Comparison of ENCODE assay signal across 8 cellular contexts in genomic region chr1:228087771-228088251, GRCh38. TPM values are rescaled to one million over a fixed set of nuclear protein-coding genes. Genes with fewer than 3 reads are reported as not detected.
A peak's percentile ranks its signal among the peaks of the same experiment; 100 is the strongest.
DNase-seq lines count a peak whose midpoint lies in the region; TF ChIP-seq lines count a peak whose summit lies in the region.

No MANE protein-coding gene starts in this region.

- H3K36me3 ChIP-seq in MM.1S (replicated peaks; ENCODE audit: insufficient read depth, low read length): peaks cover 16% of the 10 kb centered on the region

- H4K20me1 ChIP-seq in MM.1S (ENCODE audit: insufficient read depth, low read length): peaks cover 89% of the 10 kb centered on the region

- no peaks in the 10 kb centered on the region for H3K27me3 ChIP-seq in MM.1S (replicated peaks; ENCODE audit: insufficient read depth, low read length)

- no peak overlapping the region for H2AFZ ChIP-seq in MM.1S (ENCODE audit: low read length)

- no peaks in the 10 kb centered on the region for H3K9me2 ChIP-seq in MM.1S (replicated peaks; ENCODE audit: insufficient read depth, low read length)

- in situ Hi-C loops in astrocyte of the cerebellum (cut with HindIII; ENCODE audit: low sequenced_read_pairs): no loop called here

- H3F3A ChIP-seq in MM.1S (ENCODE audit: insufficient read depth, low read length): peaks cover 82% of the 10 kb centered on the region

- TF ChIP-seq CTCF in AG09309 (IDR thresholded peaks at IDR 0.05; ENCODE audit: control insufficient read depth, insufficient read depth, low read depth, low read length, missing control alignments) (peak; percentile 15), MM.1S (IDR thresholded peaks at IDR 0.05; ENCODE audit: low read length) (no peak; the same call in 1 of the 2 replicates), astrocyte of the cerebellum (IDR thresholded peaks at IDR 0.05; ENCODE audit: low read depth, low read length, missing control alignments) (no peak)

- peak overlapping the region; percentile 81; the same call in 1 of the 2 replicates for H3K27ac ChIP-seq in MM.1S (ENCODE audit: low read length)

- H3K79me2 ChIP-seq in MM.1S (ENCODE audit: low read length): peaks cover 100% of the 10 kb centered on the region

- H3K4me3 ChIP-seq in AG09309 (ENCODE audit: control insufficient read depth, low read depth, low read length): peak overlapping the region; percentile 28
- 0 out of 2 replicates have a peak overlapping the region, but pooled peaks have one; percentile 5 for H3K4me3 ChIP-seq in MM.1S (ENCODE audit: low read length)
- no peak overlapping the region for H3K4me3 ChIP-seq in astrocyte of the cerebellum (ENCODE audit: low read depth, low read length)

- H3K9ac ChIP-seq in MM.1S (ENCODE audit: low read length): peak overlapping the region; percentile 10; the same call in 1 of the 2 replicates

- peak overlapping the region; percentile 39 for H3K4me2 ChIP-seq in MM.1S (ENCODE audit: low read depth, low read length)

- DNase-seq in AG09309 (ENCODE audit: low read depth) (peak; percentile 82), MM.1S (no peak), astrocyte of the cerebellum (ENCODE audit: low read depth) (peak; percentile 27), kidney tubule cell (ENCODE audit: low spot score) (peak; percentile 86), NCI-H2196 treated with DMSO at 0.1 percent for 48 hours (lab: John Stamatoyannopoulos, UW; ENCODE audit: unreplicated experiment) (no peak), ureter (ENCODE audit: low spot score) (no peak), NOMO-1 (lab: John Stamatoyannopoulos, UW; ENCODE audit: unreplicated experiment in 2 of 2) (no peak)
- DNase-seq in activated CD8-positive, alpha-beta memory T cell treated with anti-CD3 and anti-CD28 coated beads, Interleukin-2, amount 50 U/mL, for 48 hours: no peak

- H3K9me3 ChIP-seq in MM.1S (replicated peaks; ENCODE audit: insufficient read depth, low read length): no peaks in the 10 kb centered on the region

- peaks cover 78% of the 10 kb centered on the region for H3K4me1 ChIP-seq in MM.1S (ENCODE audit: low read length)

RNA-seq across cellular contexts. Expression of gene ARF1, which starts 5.3 kb away (rescaled TPM):
- 361 TPM for total RNA-seq in ureter

RNA-seq across cellular contexts. Expression of gene C1orf35, which starts 15.3 kb away (rescaled TPM):
- 16.5 TPM for total RNA-seq in ureter

RNA-seq across cellular contexts. Expression of gene MRPL55, which starts 21.3 kb away (rescaled TPM):
- total RNA-seq in ureter: 43.7 TPM

RNA-seq across cellular contexts. Expression of gene GUK1, which starts 52.3 kb away (rescaled TPM):
- total RNA-seq in ureter: 182 TPM

Comparison
In these comparisons a context has a peak if more than half of its experiments do, and no peak if none do; other contexts are left out.
1. DNase-seq: peak in AG09309 (single experiment), astrocyte of the cerebellum (single experiment) and kidney tubule cell (single experiment); none in MM.1S (single experiment), NCI-H2196 treated with DMSO at 0.1 percent for 48 hours (single experiment), ureter (single experiment), NOMO-1 (0 of 2) and activated CD8-positive, alpha-beta memory T cell treated with anti-CD3 and anti-CD28 coated beads, Interleukin-2, amount 50 U/mL, for 48 hours (single experiment).